17 cellular contexts compared by ENCODE assay signal in the genomic region with DNA sequence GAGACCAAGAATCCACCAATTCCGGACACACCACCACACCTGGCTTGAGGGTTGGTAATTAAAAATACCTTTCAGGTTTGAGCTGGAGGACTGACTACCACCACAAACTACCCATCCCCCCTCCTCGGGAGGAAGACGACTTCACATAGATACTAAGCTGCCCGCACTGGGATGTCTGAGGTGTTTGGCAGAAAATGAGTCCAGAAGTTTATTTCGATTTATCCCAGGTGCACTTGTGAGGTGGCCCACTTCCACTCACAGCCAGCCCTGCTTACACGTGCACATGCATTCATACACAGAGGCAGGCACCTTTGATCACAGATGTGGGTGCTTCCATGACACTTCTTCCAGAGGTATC.
DNase-seq lines count a peak whose midpoint lies in the region; ATAC-seq and TF ChIP-seq lines count a peak whose summit lies in the region.
"Had no signal": no experiment of that assay in that cellular context is flagged by ENCODE, and none has a peak within 500 bp of the region (broad histone marks: within the 10 kb centered on the region; RNA-seq: fewer than 3 reads in every experiment).

No MANE protein-coding gene starts in this region.

- no peaks in the 10 kb centered on the region for H3K36me3 ChIP-seq in transverse colon

- intact Hi-C loops in activated CD4-positive, alpha-beta T cell treated with anti-CD3 and anti-CD28 coated beads, Interleukin-2, amount 10 ng/mL, durations not matched to agents 24 days and 14 days (cut with micrococcal nuclease) = no loop called here
- intact Hi-C loops in transverse colon (cut with DNase I; ENCODE audit: low total_unique reads) = no loop called here

- peaks cover 16% of the 10 kb centered on the region for H3K4me1 Mint-ChIP-seq in activated CD4-positive, alpha-beta T cell treated with anti-CD3 and anti-CD28 coated beads, Interleukin-2, amount 10 ng/mL, durations not matched to agents 24 days and 14 days
- peaks cover 18 to 21% (median 21%) of the 10 kb centered on the region in 3 donors for H3K4me1 Mint-ChIP-seq in T-cell
- peaks cover 15 to 22% (median 20%) of the 10 kb centered on the region in 4 donors for H3K4me1 Mint-ChIP-seq in naive thymus-derived CD8-positive, alpha-beta T cell

- H3K27ac Mint-ChIP-seq in activated CD4-positive, alpha-beta T cell treated with anti-CD3 and anti-CD28 coated beads, Interleukin-2, amount 10 ng/mL, durations not matched to agents 24 days and 14 days = no peak overlapping the region
- peak overlapping the region in 1 of 2 donors; percentile 57 for H3K27ac Mint-ChIP-seq in T-cell
- peak overlapping the region in 9 of 10 donors; percentile 3 to 90 (median 80) for H3K27ac Mint-ChIP-seq in naive thymus-derived CD8-positive, alpha-beta T cell

- H3K4me3 ChIP-seq in transverse colon = peak overlapping the region in 1 of 4 donors; percentile 3
- H3K4me3 ChIP-seq: lung, skin epidermis had no signal

- no peak overlapping the region for H3K27ac ChIP-seq in transverse colon
- H3K27ac ChIP-seq: VCaP had no signal

- peak; percentile 61 for DNase-seq in activated CD4-positive, alpha-beta T cell treated with anti-CD3 and anti-CD28 coated beads, Interleukin-2, amount 10 ng/mL, durations not matched to agents 24 days and 14 days
- no peak for DNase-seq in activated CD4-positive, alpha-beta T cell treated with anti-CD3 and anti-CD28 coated beads for 4 hours
- DNase-seq in T-cell (peak in 4 of 34 experiments; percentile 0 to 19 (median 4)), transverse colon (no peak)
- peak in 2 of 10 donors; percentile 8 to 13 for DNase-seq in naive thymus-derived CD8-positive, alpha-beta T cell
- DNase-seq in stimulated activated CD4-positive, alpha-beta T cell treated with anti-CD3 and anti-CD28 coated beads, Interleukin-4, amount 100 ng/mL, for 4 hours = no peak
- DNase-seq: DMS153, NCI-H1436 treated with DMSO at 0.1 percent for 48 hours, NCI-H82, occipital lobe, SHP77 treated with DMSO at 0.1 percent for 48 hours, trophoblast cell had no signal

- H3K4me1 ChIP-seq in transverse colon = no peaks in the 10 kb centered on the region

- peak; percentile 12 for ATAC-seq in HG02610 (IDR thresholded peaks at IDR 0.05; ENCODE audit: unreplicated experiment)
- ATAC-seq in T-cell (replicated peaks in 1 of 4) = peak in 2 of 4 experiments; percentile 18 to 32
- peak in 1 of 2 donors; percentile 27 for ATAC-seq in naive thymus-derived CD8-positive, alpha-beta T cell
- ATAC-seq in activated CD4-positive, CD25-positive, alpha-beta regulatory T cell treated with anti-CD3 and anti-CD28 coated beads, Interleukin-2, amount 50 U/mL, for 24 hours = no peak

- H3K4me3 Mint-ChIP-seq in activated CD4-positive, alpha-beta T cell treated with anti-CD3 and anti-CD28 coated beads, Interleukin-2, amount 10 ng/mL, durations not matched to agents 24 days and 14 days = peak overlapping the region; percentile 73
- peak overlapping the region; percentile 67 to 79 (median 76) for H3K4me3 Mint-ChIP-seq in T-cell
- H3K4me3 Mint-ChIP-seq in naive thymus-derived CD8-positive, alpha-beta T cell = peak overlapping the region; percentile 76 to 89 (median 84)

- H3K27me3 ChIP-seq in transverse colon = no peaks in the 10 kb centered on the region

- TF ChIP-seq EP300 in transverse colon (IDR thresholded peaks at IDR 0.05; ENCODE audit: low read depth) = no peak

- no peak for TF ChIP-seq CTCF in transverse colon (IDR thresholded peaks at IDR 0.05)

- H3K36me3 Mint-ChIP-seq in activated CD4-positive, alpha-beta T cell treated with anti-CD3 and anti-CD28 coated beads, Interleukin-2, amount 10 ng/mL, durations not matched to agents 24 days and 14 days (ENCODE audit: low read depth) = no peaks in the 10 kb centered on the region
- H3K36me3 Mint-ChIP-seq in T-cell = no peaks in the 10 kb centered on the region
- H3K36me3 Mint-ChIP-seq in naive thymus-derived CD8-positive, alpha-beta T cell = no peaks in the 10 kb centered on the region

- no peak for TF ChIP-seq POLR2A in transverse colon (IDR thresholded peaks at IDR 0.05)

- CTCF ChIA-PET in T-cell (lab: Charles Lee) = no interaction called here

- H3K9me3 ChIP-seq in transverse colon = no peaks in the 10 kb centered on the region

- 62% methylated on average over 6 of the region's 6 CpGs; no CpG with 5 or more reads in 1 of the 2 donors for whole genome bisulfite sequencing in transverse colon (ENCODE audit: low coverage in 1 of 2), 2 donors

- H3K9me3 Mint-ChIP-seq in activated CD4-positive, alpha-beta T cell treated with anti-CD3 and anti-CD28 coated beads, Interleukin-2, amount 10 ng/mL, durations not matched to agents 24 days and 14 days = peaks cover 3% of the 10 kb centered on the region
- no peaks in the 10 kb centered on the region for H3K9me3 Mint-ChIP-seq in T-cell
- H3K9me3 Mint-ChIP-seq in naive thymus-derived CD8-positive, alpha-beta T cell = no peaks in the 10 kb centered on the region

- H3K27me3 Mint-ChIP-seq in activated CD4-positive, alpha-beta T cell treated with anti-CD3 and anti-CD28 coated beads, Interleukin-2, amount 10 ng/mL, durations not matched to agents 24 days and 14 days = peaks cover 34% of the 10 kb centered on the region
- H3K27me3 Mint-ChIP-seq in T-cell = peaks cover 21 to 32% of the 10 kb centered on the region in 2 donors
- H3K27me3 Mint-ChIP-seq in naive thymus-derived CD8-positive, alpha-beta T cell = peaks cover 20 to 34% (median 24%) of the 10 kb centered on the region in 5 donors

- POLR2A ChIA-PET in T-cell (lab: Charles Lee) = no interaction called here
- POLR2A ChIA-PET in naive thymus-derived CD8-positive, alpha-beta T cell (lab: Charles Lee) = no interaction called here

- in situ Hi-C loops in transverse colon (cut with MboI; ENCODE audit: low pct_ligation_motif_present in 1 of 4, low pct_unique_long_range_greater_than_20kb in 1 of 4, low sequenced_read_pairs in 3 of 4) = no loop called here
